ENCODE assay signal across 7 cellular contexts in genomic region chr10:58266826-58267712, GRCh38. TPM values are rescaled to one million over a fixed set of nuclear protein-coding genes. Genes with fewer than 3 reads are reported as not detected.
DNase-seq lines count a peak whose midpoint lies in the region; ATAC-seq and TF ChIP-seq lines count a peak whose summit lies in the region.

No MANE protein-coding gene starts in this region.

- H3K79me2 ChIP-seq in OCI-LY1 (ENCODE audit: insufficient read depth, low read length) = peaks cover 76% of the 10 kb centered on the region

- H3K9me3 ChIP-seq in OCI-LY1 (ENCODE audit: low read length) (no peaks in the 10 kb centered on the region), muscle layer of duodenum (ENCODE audit: control insufficient read depth in 1 of 2, low read length in 2 of 2) (no peaks in the 10 kb centered on the region), suprapubic skin (no peaks in the 10 kb centered on the region)

- TF ChIP-seq CTCF in GM12875 (IDR thresholded peaks at IDR 0.05; ENCODE audit: borderline replicate concordance, insufficient read depth, low read depth, low read length) (no peak), OCI-LY1 (IDR thresholded peaks at IDR 0.05; ENCODE audit: low read length) (no peak), fibroblast of mammary gland (conservative IDR thresholded peaks at IDR 0.05; ENCODE audit: control insufficient read depth, insufficient read depth, low read depth, low read length) (no peak), suprapubic skin (IDR thresholded peaks at IDR 0.05) (no peak)

- peak overlapping the region; percentile 82 for H3K9ac ChIP-seq in OCI-LY1 (ENCODE audit: low read length)

- H3K9me2 ChIP-seq in OCI-LY1 (ENCODE audit: low read depth, low read length) = no peaks in the 10 kb centered on the region

- peak; percentile 4 for ATAC-seq in HG02763 (IDR thresholded peaks at IDR 0.05; ENCODE audit: unreplicated experiment)
- ATAC-seq in activated T-helper 17 cell treated with anti-CD3 and anti-CD28 coated beads, Interleukin-2, amount 50 U/mL, for 72 hours (replicated peaks) = no peak

- peak overlapping the region; percentile 93 for H3K4me2 ChIP-seq in OCI-LY1 (ENCODE audit: low read length)

- H3K36me3 ChIP-seq in OCI-LY1 (ENCODE audit: insufficient read depth, low read length) = peaks cover 4% of the 10 kb centered on the region; the same call in 1 of the 2 replicates
- H3K36me3 ChIP-seq in muscle layer of duodenum (ENCODE audit: control insufficient read depth in 1 of 2, insufficient read depth in 2 of 2, low read length in 2 of 2) = peaks cover 0 to 15% of the 10 kb centered on the region in 2 donors
- no peaks in the 10 kb centered on the region for H3K36me3 ChIP-seq in suprapubic skin

- H3K4me1 Mint-ChIP-seq in activated T-helper 17 cell treated with anti-CD3 and anti-CD28 coated beads, Interleukin-2, amount 50 U/mL, for 72 hours = peaks cover 16% of the 10 kb centered on the region

- DNase-seq in fibroblast of mammary gland (ENCODE audit: low read depth) (peak; percentile 57), suprapubic skin (ENCODE audit: low spot score in 2 of 2) (peak; percentile 87 to 88)

- H3K27me3 ChIP-seq in OCI-LY1 (ENCODE audit: insufficient read depth, low read length) = no peaks in the 10 kb centered on the region
- no peaks in the 10 kb centered on the region for H3K27me3 ChIP-seq in muscle layer of duodenum (ENCODE audit: low read depth, low read length)
- no peaks in the 10 kb centered on the region for H3K27me3 ChIP-seq in suprapubic skin

- peak overlapping the region; percentile 81 for H3K27ac ChIP-seq in OCI-LY1 (ENCODE audit: low read depth, low read length, poor library complexity, severe bottlenecking)
- H3K27ac ChIP-seq in muscle layer of duodenum (ENCODE audit: low read length) = peak overlapping the region; percentile 91
- peak overlapping the region; percentile 99 for H3K27ac ChIP-seq in suprapubic skin

- H3K4me3 ChIP-seq in GM12875 (ENCODE audit: low read depth, low read length) = peak overlapping the region; percentile 75
- H3K4me3 ChIP-seq in OCI-LY1 (ENCODE audit: low read depth, low read length, poor library complexity, severe bottlenecking) = peak overlapping the region; percentile 89
- H3K4me3 ChIP-seq in fibroblast of mammary gland (ENCODE audit: control insufficient read depth, low read depth, low read length) = peak overlapping the region; percentile 76
- H3K4me3 ChIP-seq in muscle layer of duodenum (ENCODE audit: low read depth in 1 of 2, low read length in 2 of 2) = peak overlapping the region; percentile 84 to 94
- H3K4me3 ChIP-seq in suprapubic skin = peak overlapping the region; percentile 86

- peak overlapping the region; percentile 96 for H3K4me3 Mint-ChIP-seq in activated T-helper 17 cell treated with anti-CD3 and anti-CD28 coated beads, Interleukin-2, amount 50 U/mL, for 72 hours

- H3K4me1 ChIP-seq in OCI-LY1 (ENCODE audit: insufficient read depth, low read length, severe bottlenecking) = peaks cover 35% of the 10 kb centered on the region
- H3K4me1 ChIP-seq in muscle layer of duodenum (ENCODE audit: control insufficient read depth in 1 of 2, insufficient read depth in 2 of 2, low read length in 2 of 2) = peaks cover 6 to 18% of the 10 kb centered on the region in 2 donors
- H3K4me1 ChIP-seq in suprapubic skin = peaks cover 58% of the 10 kb centered on the region

- no peaks in the 10 kb centered on the region for H3K9me3 Mint-ChIP-seq in activated T-helper 17 cell treated with anti-CD3 and anti-CD28 coated beads, Interleukin-2, amount 50 U/mL, for 72 hours

- peaks cover 37% of the 10 kb centered on the region for H3K36me3 Mint-ChIP-seq in activated T-helper 17 cell treated with anti-CD3 and anti-CD28 coated beads, Interleukin-2, amount 50 U/mL, for 72 hours (ENCODE audit: low read depth)

- TF ChIP-seq EP300 in suprapubic skin (IDR thresholded peaks at IDR 0.05) = no peak

- no peaks in the 10 kb centered on the region for H3K27me3 Mint-ChIP-seq in activated T-helper 17 cell treated with anti-CD3 and anti-CD28 coated beads, Interleukin-2, amount 50 U/mL, for 72 hours

- H3F3A ChIP-seq in OCI-LY1 (ENCODE audit: insufficient read depth, low read length) = no peaks in the 10 kb centered on the region; the same call in 1 of the 2 replicates

- WGBS in suprapubic skin = under 1% methylated on average over 52 of the region's 53 CpGs

- H4K20me1 ChIP-seq in OCI-LY1 (ENCODE audit: insufficient read depth, low read length) = no peaks in the 10 kb centered on the region; the same call in 1 of the 2 replicates

- no peak overlapping the region for H2AFZ ChIP-seq in OCI-LY1 (ENCODE audit: low read length)

- peak overlapping the region; percentile 98 for H3K27ac Mint-ChIP-seq in activated T-helper 17 cell treated with anti-CD3 and anti-CD28 coated beads, Interleukin-2, amount 50 U/mL, for 72 hours

- TF ChIP-seq POLR2A in suprapubic skin (IDR thresholded peaks at IDR 0.05) = peak in 1 of 2 donors; percentile 41

RNA-seq across cellular contexts. Expression of gene IPMK, which starts 0.6 kb away (rescaled TPM):
- 10 to 100 TPM; 10.6 to 26.4 TPM for total RNA-seq in activated T-helper 17 cell treated with anti-CD3 and anti-CD28 coated beads, Interleukin-2, amount 50 U/mL, for 72 hours
- 10 to 100 TPM; 11.2 to 16.6 (median 14.3) TPM for total RNA-seq in suprapubic skin

RNA-seq across cellular contexts. Expression of gene CISD1, which starts 1.9 kb away (rescaled TPM):
- 10 to 100 TPM; 39.9 to 74.0 TPM for total RNA-seq in activated T-helper 17 cell treated with anti-CD3 and anti-CD28 coated beads, Interleukin-2, amount 50 U/mL, for 72 hours
- total RNA-seq in suprapubic skin = 10 to 100 TPM; 12.6 to 22.7 (median 18.2) TPM
